9 cellular contexts compared by ENCODE assay signal in genomic region chr5:124700333-124700732, GRCh38.
"Had no signal": no experiment of that assay in that cellular context is flagged by ENCODE, and none has a peak within 500 bp of the region (broad histone marks: within the 10 kb centered on the region; RNA-seq: fewer than 3 reads in every experiment).

No MANE protein-coding gene starts in this region.

- H3K4me1 Mint-ChIP-seq: T-helper 17 cell had no signal

- H3K27ac Mint-ChIP-seq: activated naive CD8-positive, alpha-beta T cell; T-helper 17 cell had no signal

- H3K4me3 Mint-ChIP-seq: activated naive CD8-positive, alpha-beta T cell; T-helper 17 cell had no signal

- ATAC-seq: sciatic nerve; stimulated activated naive CD8-positive, alpha-beta T cell treated with anti-CD3 and anti-CD28 coated beads, Interleukin-15, Interleukin-2, amounts not matched to agents 100 U/mL and 50 U/mL, for 24 hours; T-helper 17 cell had no signal

- H3K27me3 Mint-ChIP-seq: activated naive CD8-positive, alpha-beta T cell had no signal

- DNase-seq: activated CD4-positive, alpha-beta T cell treated with anti-CD3 and anti-CD28 coated beads, Interleukin-2, amount 50 U/mL, for 1 hour; activated effector memory CD4-positive, alpha-beta T cell treated with anti-CD3 and anti-CD28 coated beads, Interleukin-2, amount 50 U/mL, for 16 hours; hippocampal formation; kidney glomerular epithelial cell; stimulated activated CD4-positive, alpha-beta T cell treated with anti-CD3 and anti-CD28 coated beads, Interleukin-12 subunit alpha, Interleukin-12 subunit beta, amount 100 ng/mL, for 4 hours; stimulated activated naive CD8-positive, alpha-beta T cell treated with anti-CD3 and anti-CD28 coated beads, Interleukin-15, Interleukin-2, amounts not matched to agents 100 U/mL and 50 U/mL, for 24 hours; T-helper 17 cell had no signal
